ENCODE assay signal across 24 cellular contexts in genomic region chr6:154847318-154847717, GRCh38.
A peak's percentile ranks its signal among the peaks of the same experiment; 100 is the strongest.
DNase-seq lines count a peak whose midpoint lies in the region; ATAC-seq and TF ChIP-seq lines count a peak whose summit lies in the region.
"Had no signal": no experiment of that assay in that cellular context is flagged by ENCODE, and none has a peak within 500 bp of the region (broad histone marks: within the 10 kb centered on the region; RNA-seq: fewer than 3 reads in every experiment).

No MANE protein-coding gene starts in this region.

- no peaks in the 10 kb centered on the region for H3K9me2 ChIP-seq in HCT116 (ENCODE audit: insufficient read depth)

- intact Hi-C loops in HCT116 (cut with micrococcal nuclease), result no loop called here

- CTCF ChIA-PET in HCT116 (lab: Charles Lee), result no interaction called here

- H3K27ac ChIP-seq in CD4-positive, CD25-positive, alpha-beta regulatory T cell (ENCODE audit: insufficient read depth, low read length, poor library complexity, severe bottlenecking), result no peak overlapping the region
- H3K27ac ChIP-seq in HCT116 (ENCODE audit: low read depth, low read length) (no peak overlapping the region), endodermal cell (ENCODE audit: low read depth, low read length) (no peak overlapping the region)
- H3K27ac ChIP-seq: RWPE1 had no signal

- 84% methylated on average over 2 of the region's 2 CpGs; no CpG with 5 or more reads in 1 of the 2 experiments for WGBS in endodermal cell (ENCODE audit: insufficient coverage in 1 of 2, insufficient read length in 1 of 2), 2 experiments

- H3K27me3 Mint-ChIP-seq in CD4-positive, CD25-positive, alpha-beta regulatory T cell, result no peaks in the 10 kb centered on the region
- H3K27me3 Mint-ChIP-seq in endodermal cell (ENCODE audit: insufficient read depth), result no peaks in the 10 kb centered on the region
- no peaks in the 10 kb centered on the region for H3K27me3 Mint-ChIP-seq in nephron (ENCODE audit: low read depth)
- H3K27me3 Mint-ChIP-seq: CD4-positive, alpha-beta T cell had no signal

- no peak for TF ChIP-seq CTCF in HCT116 (IDR thresholded peaks at IDR 0.05 in 2 of 3, conservative IDR thresholded peaks at IDR 0.05 in 1 of 3; ENCODE audit: borderline replicate concordance in 1 of 3, insufficient read depth in 1 of 3, low read depth in 2 of 3, low read length in 2 of 3)
- TF ChIP-seq CTCF in endodermal cell (conservative IDR thresholded peaks at IDR 0.05), result no peak
- TF ChIP-seq CTCF in nephron (IDR thresholded peaks at IDR 0.05; ENCODE audit: unreplicated experiment in 3 of 3), result no peak

- DNase-seq in CD4-positive, CD25-positive, alpha-beta regulatory T cell, result no peak
- DNase-seq in HCT116 (ENCODE audit: low read depth, low spot score) (no peak), endodermal cell (no peak), RPMI8226 (no peak), amniotic stem cell (lab: John Stamatoyannopoulos, UW) (no peak), NCI-H187 (lab: John Stamatoyannopoulos, UW) (no peak)
- DNase-seq: Caco-2; CD4-positive, alpha-beta T cell; DMS153; GF-D8; GOT3; HFFc6; Kasumi-1; MM.1S; NCI-H1092; NCI-H1436 treated with DMSO at 0.1 percent for 48 hours; NCI-H2029 treated with DMSO at 0.1 percent for 48 hours; NCI-H2171; NCI-H526; PC-3; SIG-M5 had no signal

- peaks cover 30% of the 10 kb centered on the region for H3K36me3 Mint-ChIP-seq in CD4-positive, CD25-positive, alpha-beta regulatory T cell
- H3K36me3 Mint-ChIP-seq in endodermal cell (ENCODE audit: low read depth) (peaks cover 12% of the 10 kb centered on the region), nephron (ENCODE audit: low read depth) (peaks cover 31% of the 10 kb centered on the region)

- no peaks in the 10 kb centered on the region for H3K36me3 ChIP-seq in CD4-positive, CD25-positive, alpha-beta regulatory T cell (ENCODE audit: control insufficient read depth, insufficient read depth, low read length)
- H3K36me3 ChIP-seq in HCT116 (ENCODE audit: control insufficient read depth in 1 of 2, insufficient read depth in 2 of 2, low read length in 2 of 2), result no peaks in the 10 kb centered on the region
- H3K36me3 ChIP-seq in endodermal cell (ENCODE audit: control insufficient read depth, insufficient read depth, low read length), result peaks cover 10% of the 10 kb centered on the region

- H3K4me1 ChIP-seq in CD4-positive, CD25-positive, alpha-beta regulatory T cell (ENCODE audit: control insufficient read depth, insufficient read depth, low read length, poor library complexity, severe bottlenecking), result no peaks in the 10 kb centered on the region
- H3K4me1 ChIP-seq in HCT116 (ENCODE audit: control insufficient read depth in 1 of 2, insufficient read depth in 2 of 2, low read length in 2 of 2) (no peaks in the 10 kb centered on the region), endodermal cell (ENCODE audit: control insufficient read depth, insufficient read depth, low read length) (no peaks in the 10 kb centered on the region)

- no peak for TF ChIP-seq RAD21 in HCT116 (IDR thresholded peaks at IDR 0.05; ENCODE audit: low read depth)

- H3K79me2 ChIP-seq in HCT116 (ENCODE audit: insufficient read depth, low read length), result peaks cover 89% of the 10 kb centered on the region

- no peaks in the 10 kb centered on the region for H3K27me3 ChIP-seq in CD4-positive, CD25-positive, alpha-beta regulatory T cell (ENCODE audit: control insufficient read depth, insufficient read depth, low read length)
- H3K27me3 ChIP-seq in HCT116 (ENCODE audit: insufficient read depth, low read length) (no peaks in the 10 kb centered on the region), endodermal cell (ENCODE audit: control insufficient read depth, insufficient read depth, low read length, poor library complexity, severe bottlenecking) (no peaks in the 10 kb centered on the region)

- ATAC-seq in CD4-positive, CD25-positive, alpha-beta regulatory T cell (ENCODE audit: low read depth in 2 of 2), result no peak
- no peak for ATAC-seq in HCT116
- no peak for ATAC-seq in GM18873 (IDR thresholded peaks at IDR 0.05; ENCODE audit: low FRiP score, unreplicated experiment)
- ATAC-seq: PC-3 had no signal

- H2AFZ ChIP-seq in HCT116 (ENCODE audit: low read depth, low read length, poor library complexity, severe bottlenecking), result no peak overlapping the region

- H3K4me2 ChIP-seq in HCT116 (ENCODE audit: low read length), result no peak overlapping the region

- POLR2A ChIA-PET in HCT116 (lab: Charles Lee), result no interaction called here

- H3K9me3 ChIP-seq in CD4-positive, CD25-positive, alpha-beta regulatory T cell (ENCODE audit: control insufficient read depth in 2 of 2, low read length in 2 of 2), result no peaks in the 10 kb centered on the region
- no peaks in the 10 kb centered on the region for H3K9me3 ChIP-seq in HCT116 (ENCODE audit: control insufficient read depth in 1 of 2, insufficient read depth in 1 of 2, low read depth in 1 of 2, low read length in 2 of 2)
- H3K9me3 ChIP-seq in endodermal cell (ENCODE audit: control insufficient read depth, low read length), result no peaks in the 10 kb centered on the region
- H3K9me3 ChIP-seq: Caco-2 had no signal

- peaks cover 28 to 63% (median 34%) of the 10 kb centered on the region in 4 donors for H3K4me1 Mint-ChIP-seq in CD4-positive, CD25-positive, alpha-beta regulatory T cell
- H3K4me1 Mint-ChIP-seq in endodermal cell (peaks cover 9% of the 10 kb centered on the region), nephron (peaks cover 64% of the 10 kb centered on the region)

- peak overlapping the region in 2 of 3 donors; percentile 17 to 33 for H3K27ac Mint-ChIP-seq in CD4-positive, CD25-positive, alpha-beta regulatory T cell
- peak overlapping the region; percentile 4 for H3K27ac Mint-ChIP-seq in endodermal cell
- peak overlapping the region; percentile 6 to 89 (median 82) for H3K27ac Mint-ChIP-seq in nephron
- H3K27ac Mint-ChIP-seq: CD4-positive, alpha-beta T cell; HFFc6 had no signal

- BruUV-seq in HCT116 (replicated peaks; lab: Mats Ljungman, UMichigan), result no TSS peak

- H3K9ac ChIP-seq in HCT116 (ENCODE audit: low read length) (no peak overlapping the region), endodermal cell (ENCODE audit: extremely low read depth, low read length, poor library complexity, severe bottlenecking) (no peak overlapping the region)

- H3K9me3 Mint-ChIP-seq in CD4-positive, CD25-positive, alpha-beta regulatory T cell, result no peaks in the 10 kb centered on the region
- H3K9me3 Mint-ChIP-seq in endodermal cell (no peaks in the 10 kb centered on the region), nephron (no peaks in the 10 kb centered on the region)
- H3K9me3 Mint-ChIP-seq: CD4-positive, alpha-beta T cell; HFFc6 had no signal

- no peak for TF ChIP-seq POLR2A in HCT116 (IDR thresholded peaks at IDR 0.05; ENCODE audit: borderline replicate concordance, extremely low read depth, insufficient read depth, insufficient read length)

- peaks cover 11% of the 10 kb centered on the region; the same call in 1 of the 2 replicates for H4K20me1 ChIP-seq in HCT116 (ENCODE audit: insufficient read depth)

- no peak overlapping the region for H3K4me3 Mint-ChIP-seq in CD4-positive, CD25-positive, alpha-beta regulatory T cell
- H3K4me3 Mint-ChIP-seq in endodermal cell (no peak overlapping the region), nephron (no peak overlapping the region)
- H3K4me3 Mint-ChIP-seq: CD4-positive, alpha-beta T cell; HFFc6 had no signal

- H3K4me3 ChIP-seq in CD4-positive, CD25-positive, alpha-beta regulatory T cell (ENCODE audit: low read depth, low read length), result no peak overlapping the region
- H3K4me3 ChIP-seq in HCT116 (replicated peaks in 1 of 2; ENCODE audit: low read depth in 1 of 2, low read length in 2 of 2) (no peak overlapping the region), endodermal cell (ENCODE audit: low read length) (no peak overlapping the region)

- RAD21 ChIA-PET in HCT116 (lab: Charles Lee; ENCODE audit: low non-redundant PET in 1 of 2, low total read pairs in 2 of 2, uncharacterized antibody in 2 of 2, unreplicated experiment in 2 of 2), result no interaction called here

TF ChIP-seq in HCT116, 20 proteins besides CTCF, POLR2A, EP300 and RAD21:
- TF ChIP-seq CEBPB (IDR thresholded peaks at IDR 0.05; ENCODE audit: low read depth) (0 out of 2 replicates have a peak, but pooled peaks have one; percentile 22), EZH2 (IDR thresholded peaks at IDR 0.05) (no peak)

Comparison
In these comparisons a context has a peak if more than half of its experiments do, and no peak if none do; other contexts are left out.
1. H3K27ac Mint-ChIP-seq: peak in every context shown above with its lines; median percentile 82 in nephron; 25 in CD4-positive, CD25-positive, alpha-beta regulatory T cell; 4 in endodermal cell.